In genomic region chr10:78700816-78701520, GRCh38 we compare ENCODE assay signal across 17 cellular contexts.
"Had no signal": no experiment of that assay in that cellular context is flagged by ENCODE, and none has a peak within 500 bp of the region (broad histone marks: within the 10 kb centered on the region; RNA-seq: fewer than 3 reads in every experiment).

No MANE protein-coding gene starts in this region.

- H3K9me3 ChIP-seq: esophagus muscularis mucosa, tibial nerve had no signal

- H3K4me3 ChIP-seq: esophagus muscularis mucosa, lung, skin epidermis, tibial nerve had no signal

- H3K27ac ChIP-seq: esophagus muscularis mucosa, skin epidermis, tibial nerve had no signal

- H3K36me3 ChIP-seq: esophagus muscularis mucosa, tibial nerve had no signal

- DNase-seq: activated CD4-positive, alpha-beta memory T cell treated with anti-CD3 and anti-CD28 coated beads, Interleukin-2, amount 10 ng/mL, durations not matched to agents 7 days and 5 days; activated CD4-positive, alpha-beta T cell treated with anti-CD3 and anti-CD28 coated beads for 48 hours; activated CD4-positive, CD25-positive, alpha-beta regulatory T cell; activated CD8-positive, alpha-beta memory T cell treated with anti-CD3 and anti-CD28 coated beads, Interleukin-2, amount 50 U/mL, for 4 hours; activated naive CD4-positive, alpha-beta T cell treated with anti-CD3 and anti-CD28 coated beads, Interleukin-2, amount 10 ng/mL, durations not matched to agents 7 days and 5 days; activated naive CD8-positive, alpha-beta T cell treated with anti-CD3 and anti-CD28 coated beads, Interleukin-2, amount 50 U/mL, for 24 hours; activated T-cell treated with anti-CD3 and anti-CD28 coated beads, Interleukin-2, amount 50 U/mL, for 4 hours; cortex of kidney; effector CD4-positive, alpha-beta T cell; midbrain; nephron progenitor cell; T1000 had no signal

- H3K36me3 Mint-ChIP-seq: activated naive CD4-positive, alpha-beta T cell treated with anti-CD3 and anti-CD28 coated beads, Interleukin-2, amount 10 ng/mL, durations not matched to agents 7 days and 5 days had no signal

- H3K27me3 Mint-ChIP-seq: activated CD4-positive, alpha-beta memory T cell treated with anti-CD3 and anti-CD28 coated beads, Interleukin-2, amount 10 ng/mL, durations not matched to agents 7 days and 5 days had no signal

- H3K9me3 Mint-ChIP-seq: activated CD4-positive, alpha-beta memory T cell treated with anti-CD3 and anti-CD28 coated beads, Interleukin-2, amount 10 ng/mL, durations not matched to agents 7 days and 5 days; activated naive CD4-positive, alpha-beta T cell treated with anti-CD3 and anti-CD28 coated beads, Interleukin-2, amount 10 ng/mL, durations not matched to agents 7 days and 5 days; activated naive CD8-positive, alpha-beta T cell treated with anti-CD3 and anti-CD28 coated beads, Interleukin-2, amount 50 U/mL, for 24 hours; activated T-cell treated with anti-CD3 and anti-CD28 coated beads, Interleukin-2, amount 50 U/mL, for 4 hours; stimulated activated naive CD8-positive, alpha-beta T cell treated with anti-CD3 and anti-CD28 coated beads, Interleukin-15, Interleukin-2, amounts not matched to agents 100 ng/mL and 50 ng/mL, for 24 hours had no signal

- H3K27ac Mint-ChIP-seq: activated CD4-positive, alpha-beta memory T cell treated with anti-CD3 and anti-CD28 coated beads, Interleukin-2, amount 10 ng/mL, durations not matched to agents 7 days and 5 days; activated naive CD4-positive, alpha-beta T cell treated with anti-CD3 and anti-CD28 coated beads, Interleukin-2, amount 10 ng/mL, durations not matched to agents 7 days and 5 days; activated naive CD8-positive, alpha-beta T cell treated with anti-CD3 and anti-CD28 coated beads, Interleukin-2, amount 50 U/mL, for 24 hours; nephron progenitor cell; stimulated activated naive CD8-positive, alpha-beta T cell treated with anti-CD3 and anti-CD28 coated beads, Interleukin-15, Interleukin-2, amounts not matched to agents 100 ng/mL and 50 ng/mL, for 24 hours had no signal

- H3K27me3 ChIP-seq: esophagus muscularis mucosa, tibial nerve had no signal

- ATAC-seq: activated naive CD8-positive, alpha-beta T cell treated with anti-CD3 and anti-CD28 coated beads, Interleukin-2, amount 50 U/mL, for 24 hours; activated T-cell treated with anti-CD3 and anti-CD28 coated beads, Interleukin-2, amount 50 U/mL, for 4 hours had no signal

- H3K4me3 Mint-ChIP-seq: activated CD4-positive, alpha-beta memory T cell treated with anti-CD3 and anti-CD28 coated beads, Interleukin-2, amount 10 ng/mL, durations not matched to agents 7 days and 5 days; activated naive CD4-positive, alpha-beta T cell treated with anti-CD3 and anti-CD28 coated beads, Interleukin-2, amount 10 ng/mL, durations not matched to agents 7 days and 5 days; activated naive CD8-positive, alpha-beta T cell treated with anti-CD3 and anti-CD28 coated beads, Interleukin-2, amount 50 U/mL, for 24 hours; activated T-cell treated with anti-CD3 and anti-CD28 coated beads, Interleukin-2, amount 50 U/mL, for 4 hours; nephron progenitor cell; stimulated activated naive CD8-positive, alpha-beta T cell treated with anti-CD3 and anti-CD28 coated beads, Interleukin-15, Interleukin-2, amounts not matched to agents 100 ng/mL and 50 ng/mL, for 24 hours had no signal

- H3K4me1 Mint-ChIP-seq: activated CD4-positive, alpha-beta memory T cell treated with anti-CD3 and anti-CD28 coated beads, Interleukin-2, amount 10 ng/mL, durations not matched to agents 7 days and 5 days; activated naive CD4-positive, alpha-beta T cell treated with anti-CD3 and anti-CD28 coated beads, Interleukin-2, amount 10 ng/mL, durations not matched to agents 7 days and 5 days had no signal
